ENCODE assay signal across 16 cellular contexts in genomic region chr10:85621562-85621961, GRCh38.
A peak's percentile ranks its signal among the peaks of the same experiment; 100 is the strongest.
DNase-seq lines count a peak whose midpoint lies in the region; ATAC-seq, FAIRE-seq and TF ChIP-seq lines count a peak whose summit lies in the region.
"Had no signal": no experiment of that assay in that cellular context is flagged by ENCODE, and none has a peak within 500 bp of the region (broad histone marks: within the 10 kb centered on the region; RNA-seq: fewer than 3 reads in every experiment).

No MANE protein-coding gene starts in this region.

- peak in 1 of 2 experiments; percentile 37; a peak in 1 of 5 replicates for TF ChIP-seq RAD21 in A549 (conservative IDR thresholded peaks at IDR 0.05 in 1 of 2, IDR thresholded peaks at IDR 0.05 in 1 of 2)

- H3K9me3 ChIP-seq in A549 (no peaks in the 10 kb centered on the region), body of pancreas (no peaks in the 10 kb centered on the region), small intestine (ENCODE audit: control insufficient read depth, low read depth) (no peaks in the 10 kb centered on the region)

- no peak for TF ChIP-seq CTCF in A549 (IDR thresholded peaks at IDR 0.05)
- no peak for TF ChIP-seq CTCF in body of pancreas (IDR thresholded peaks at IDR 0.05)

- ATAC-seq in A549: peak; percentile 81 to 83
- ATAC-seq in body of pancreas: peak; percentile 65
- ATAC-seq in left ventricle myocardium superior: no peak
- ATAC-seq: GM23338, HepG2 had no signal

- TF ChIP-seq EP300 in A549 (IDR thresholded peaks at IDR 0.05): peak; percentile 63 to 67; a peak in 4 of 5 replicates

- no peak for TF ChIP-seq POLR2A in A549 (IDR thresholded peaks at IDR 0.05; ENCODE audit: low read length)
- no peak for TF ChIP-seq POLR2A in body of pancreas (IDR thresholded peaks at IDR 0.05)

- peaks cover 30% of the 10 kb centered on the region for H3K4me1 ChIP-seq in A549
- H3K4me1 ChIP-seq in body of pancreas: no peaks in the 10 kb centered on the region
- H3K4me1 ChIP-seq in small intestine (ENCODE audit: control insufficient read depth in 2 of 2, insufficient read depth in 1 of 2, low read depth in 1 of 2, low read length in 1 of 2): no peaks in the 10 kb centered on the region

- H3K36me3 ChIP-seq in body of pancreas (replicated peaks in 1 of 2; ENCODE audit: insufficient read depth in 1 of 2, low read depth in 2 of 2): no peaks in the 10 kb centered on the region
- H3K36me3 ChIP-seq in small intestine (ENCODE audit: control insufficient read depth in 2 of 2, insufficient read depth in 2 of 2, low read length in 2 of 2): no peaks in the 10 kb centered on the region

- POLR2A ChIA-PET in A549 (lab: Yijun Ruan, JAX): no interaction called here

- DNase-seq in A549 (ENCODE audit: low read depth in 1 of 2, low spot score in 1 of 2) (peak in 1 of 2 experiments; percentile 82), body of pancreas (peak in 2 of 4 donors; percentile 13 to 33), mucosa of gallbladder (ENCODE audit: low spot score) (peak; percentile 47), small intestine (peak; percentile 63), cortex of kidney (lab: John Stamatoyannopoulos, UW) (no peak), left ventricle myocardium superior (no peak)
- DNase-seq in stimulated activated CD4-positive, alpha-beta T cell treated with anti-CD3 and anti-CD28 coated beads, Interleukin-4, amount 100 ng/mL, for 24 hours: no peak
- DNase-seq: C1 segment of cervical spinal cord; CD4-positive, alpha-beta memory T cell; COR-L47; DND-41; GDM1 had no signal

- H3K27ac ChIP-seq in A549 (peak overlapping the region; percentile 57 to 77; a peak in 5 of 6 replicates), body of pancreas (peak overlapping the region in 1 of 4 donors; percentile 48), small intestine (ENCODE audit: low read depth in 1 of 2, low read length in 1 of 2) (no peak overlapping the region)

- peak overlapping the region; percentile 34 for H3K4me2 ChIP-seq in A549
- H3K4me2 ChIP-seq: GM23338 had no signal

- intact Hi-C loops in body of pancreas (cut with DNase I): no loop called here
- intact Hi-C loops in left ventricle myocardium superior (cut with micrococcal nuclease): no loop called here

- 0% methylated on average over 2 of the region's 2 CpGs for WGBS in A549 (ENCODE audit: missing lambda C conversion rate)
- 3 to 5% methylated on average over 2 of the region's 2 CpGs for WGBS in body of pancreas, 2 donors
- 7 to 39% (median 25%) methylated on average over 2 of the region's 2 CpGs for WGBS in small intestine, 3 donors

- H3K4me3 ChIP-seq in A549 (no peak overlapping the region), body of pancreas (no peak overlapping the region), small intestine (ENCODE audit: low read depth in 1 of 2, low read length in 2 of 2) (no peak overlapping the region)
- H3K4me3 ChIP-seq: GM23338 had no signal

- no peak for FAIRE-seq in A549 (lab: Jason Lieb, UNC)
- FAIRE-seq in small intestine (lab: Jason Lieb, UNC): no peak
- FAIRE-seq: GM12892, HepG2, HTR-8/SVneo had no signal

- CTCF ChIA-PET in A549 (lab: Yijun Ruan, JAX): interaction anchor here (1.6 kb wide), 1 partner anchor 21 kb away, joined by 8 read pairs; no protein-coding TSS in a partner anchor

- H3K27me3 ChIP-seq in body of pancreas (no peaks in the 10 kb centered on the region), small intestine (ENCODE audit: control insufficient read depth in 2 of 2, insufficient read depth in 2 of 2, low read length in 2 of 2) (no peaks in the 10 kb centered on the region)

TF ChIP-seq in A549, 52 proteins besides CTCF, POLR2A, EP300 and RAD21:
- no peak for TF ChIP-seq CHD2 (IDR thresholded peaks at IDR 0.05; ENCODE audit: low read length, partially characterized antibody)
- TF ChIP-seq ESRRA (IDR thresholded peaks at IDR 0.05; ENCODE audit: borderline replicate concordance, low read length): peak; percentile 80; the same call in 1 of the 2 replicates
- TF ChIP-seq JUNB (IDR thresholded peaks at IDR 0.05): peak; percentile 95
- peak; percentile 32 to 82; a peak in 2 of 5 replicates for TF ChIP-seq JUN (IDR thresholded peaks at IDR 0.05)
- TF ChIP-seq GATA3 (IDR thresholded peaks at IDR 0.05; ENCODE audit: borderline replicate concordance): peak; percentile 76
- TF ChIP-seq, protein P1, sequence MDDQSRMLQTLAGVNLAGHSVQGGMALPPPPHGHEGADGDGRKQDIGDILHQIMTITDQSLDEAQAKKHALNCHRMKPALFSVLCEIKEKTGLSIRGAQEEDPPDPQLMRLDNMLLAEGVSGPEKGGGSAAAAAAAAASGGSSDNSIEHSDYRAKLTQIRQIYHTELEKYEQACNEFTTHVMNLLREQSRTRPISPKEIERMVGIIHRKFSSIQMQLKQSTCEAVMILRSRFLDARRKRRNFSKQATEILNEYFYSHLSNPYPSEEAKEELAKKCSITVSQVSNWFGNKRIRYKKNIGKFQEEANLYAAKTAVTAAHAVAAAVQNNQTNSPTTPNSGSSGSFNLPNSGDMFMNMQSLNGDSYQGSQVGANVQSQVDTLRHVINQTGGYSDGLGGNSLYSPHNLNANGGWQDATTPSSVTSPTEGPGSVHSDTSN (IDR thresholded peaks at IDR 0.05): no peak
- TF ChIP-seq HMGXB4 (CRISPR knock-in tag; IDR thresholded peaks at IDR 0.05; ENCODE audit: borderline replicate concordance): no peak
- TF ChIP-seq FOSL2 (IDR thresholded peaks at IDR 0.05): peak; percentile 63
- peak; percentile 77 for TF ChIP-seq FOSL2 (CRISPR knock-in tag; IDR thresholded peaks at IDR 0.05)
- no peak for TF ChIP-seq KDM1A (IDR thresholded peaks at IDR 0.05; ENCODE audit: low read depth)
- TF ChIP-seq SMC3 (IDR thresholded peaks at IDR 0.05): 0 out of 3 replicates have a peak, but pooled peaks have one; percentile 29
- TF ChIP-seq PHF8 (IDR thresholded peaks at IDR 0.05; ENCODE audit: borderline replicate concordance, low read depth): no peak
- TF ChIP-seq RNF2 (IDR thresholded peaks at IDR 0.05; ENCODE audit: borderline replicate concordance, low read depth): no peak
- TF ChIP-seq, protein P2, sequence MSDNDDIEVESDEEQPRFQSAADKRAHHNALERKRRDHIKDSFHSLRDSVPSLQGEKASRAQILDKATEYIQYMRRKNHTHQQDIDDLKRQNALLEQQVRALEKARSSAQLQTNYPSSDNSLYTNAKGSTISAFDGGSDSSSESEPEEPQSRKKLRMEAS (IDR thresholded peaks at IDR 0.05): peak; percentile 39; the same call in 1 of the 2 replicates
- TF ChIP-seq, protein P3, sequence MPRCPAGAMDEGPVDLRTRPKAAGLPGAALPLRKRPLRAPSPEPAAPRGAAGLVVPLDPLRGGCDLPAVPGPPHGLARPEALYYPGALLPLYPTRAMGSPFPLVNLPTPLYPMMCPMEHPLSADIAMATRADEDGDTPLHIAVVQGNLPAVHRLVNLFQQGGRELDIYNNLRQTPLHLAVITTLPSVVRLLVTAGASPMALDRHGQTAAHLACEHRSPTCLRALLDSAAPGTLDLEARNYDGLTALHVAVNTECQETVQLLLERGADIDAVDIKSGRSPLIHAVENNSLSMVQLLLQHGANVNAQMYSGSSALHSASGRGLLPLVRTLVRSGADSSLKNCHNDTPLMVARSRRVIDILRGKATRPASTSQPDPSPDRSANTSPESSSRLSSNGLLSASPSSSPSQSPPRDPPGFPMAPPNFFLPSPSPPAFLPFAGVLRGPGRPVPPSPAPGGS (IDR thresholded peaks at IDR 0.05): peak; percentile 48; the same call in 1 of the 3 replicates
- TF ChIP-seq CEBPB (IDR thresholded peaks at IDR 0.05): peak; percentile 66 to 86
- no peak for TF ChIP-seq CBX8 (IDR thresholded peaks at IDR 0.05)

Comparison
In these comparisons a context has a peak if more than half of its experiments do, and no peak if none do; other contexts are left out.
1. DNase-seq: peak in mucosa of gallbladder (single experiment) and small intestine (single experiment); none in stimulated activated CD4-positive, alpha-beta T cell treated with anti-CD3 and anti-CD28 coated beads, Interleukin-4, amount 100 ng/mL, for 24 hours (single experiment), cortex of kidney (single experiment) and left ventricle myocardium superior (single experiment).
2. H3K27ac ChIP-seq: peak in A549 (2 of 2); none in small intestine (0 of 2).